Comparison of ENCODE assay signal across 1 cellular context in the genomic region with DNA sequence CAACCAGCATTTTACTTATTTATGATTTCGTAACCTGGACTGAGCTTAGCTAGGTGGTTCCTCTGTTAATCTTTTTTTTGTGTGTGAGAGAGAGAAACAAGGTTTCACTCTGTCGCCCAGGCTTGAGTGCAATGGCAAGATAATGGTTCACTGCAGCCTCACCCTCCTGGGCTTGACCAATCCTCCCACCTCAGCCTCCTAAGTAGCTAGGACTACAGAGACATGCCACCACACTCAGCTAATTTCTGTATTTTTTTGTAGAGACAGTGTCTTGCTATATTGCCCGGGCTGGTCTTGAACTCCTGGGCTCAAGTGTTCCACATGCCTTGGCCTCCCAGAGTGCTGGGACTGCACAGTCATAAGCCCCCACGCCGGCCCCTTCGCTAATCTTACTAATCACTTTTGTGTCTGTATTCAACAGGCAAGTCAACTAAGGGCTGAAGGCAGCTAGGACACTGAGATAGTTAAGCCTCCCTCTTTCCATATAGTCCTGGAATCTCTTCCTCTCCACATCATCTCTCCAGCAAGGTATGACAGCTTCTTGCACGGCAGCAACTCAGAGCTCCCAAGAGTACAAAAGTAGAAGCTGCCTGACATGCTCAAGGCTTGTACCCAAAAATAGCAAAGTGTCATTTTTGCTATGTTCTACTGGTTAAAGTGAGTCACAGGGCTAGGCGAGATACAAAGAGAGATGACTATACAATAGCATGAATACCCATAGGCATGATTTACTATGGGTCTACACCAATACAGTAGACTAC.
TF ChIP-seq lines count a peak whose summit lies in the region.

No MANE protein-coding gene starts in this region.

TF ChIP-seq in HepG2, 621 proteins besides CTCF, POLR2A, EP300 and RAD21 (continued from another document):
- peak; percentile 85 for TF ChIP-seq ZNF331 (CRISPR knock-in tag; IDR thresholded peaks at IDR 0.05)
- no peak for TF ChIP-seq IKZF4 (CRISPR knock-in tag; IDR thresholded peaks at IDR 0.05; ENCODE audit: borderline replicate concordance, low read depth, not compliant biosample characterization)
- TF ChIP-seq ZNF567 (CRISPR knock-in tag; IDR thresholded peaks at IDR 0.05; ENCODE audit: borderline replicate concordance): no peak
- TF ChIP-seq, protein P1, sequence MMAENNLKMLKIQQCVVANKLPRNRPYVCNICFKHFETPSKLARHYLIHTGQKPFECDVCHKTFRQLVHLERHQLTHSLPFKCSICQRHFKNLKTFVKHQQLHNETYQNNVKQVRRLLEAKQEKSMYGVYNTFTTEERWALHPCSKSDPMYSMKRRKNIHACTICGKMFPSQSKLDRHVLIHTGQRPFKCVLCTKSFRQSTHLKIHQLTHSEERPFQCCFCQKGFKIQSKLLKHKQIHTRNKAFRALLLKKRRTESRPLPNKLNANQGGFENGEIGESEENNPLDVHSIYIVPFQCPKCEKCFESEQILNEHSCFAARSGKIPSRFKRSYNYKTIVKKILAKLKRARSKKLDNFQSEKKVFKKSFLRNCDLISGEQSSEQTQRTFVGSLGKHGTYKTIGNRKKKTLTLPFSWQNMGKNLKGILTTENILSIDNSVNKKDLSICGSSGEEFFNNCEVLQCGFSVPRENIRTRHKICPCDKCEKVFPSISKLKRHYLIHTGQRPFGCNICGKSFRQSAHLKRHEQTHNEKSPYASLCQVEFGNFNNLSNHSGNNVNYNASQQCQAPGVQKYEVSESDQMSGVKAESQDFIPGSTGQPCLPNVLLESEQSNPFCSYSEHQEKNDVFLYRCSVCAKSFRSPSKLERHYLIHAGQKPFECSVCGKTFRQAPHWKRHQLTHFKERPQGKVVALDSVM (CRISPR knock-in tag; IDR thresholded peaks at IDR 0.05): 0 out of 2 replicates have a peak, but pooled peaks have one; percentile 49
